Comparison of ENCODE assay signal across 10 cellular contexts in genomic region chr10:25061711-25062455, GRCh38. TPM values are rescaled to one million over a fixed set of nuclear protein-coding genes. Genes with fewer than 3 reads are reported as not detected.
DNase-seq lines count a peak whose midpoint lies in the region; ATAC-seq, FAIRE-seq and TF ChIP-seq lines count a peak whose summit lies in the region.
"Had no signal": no experiment of that assay in that cellular context is flagged by ENCODE, and none has a peak within 500 bp of the region (broad histone marks: within the 10 kb centered on the region; RNA-seq: fewer than 3 reads in every experiment).

No MANE protein-coding gene starts in this region.

- no peaks in the 10 kb centered on the region for H3K9me1 ChIP-seq in K562 (ENCODE audit: control insufficient read depth, insufficient read depth, low read length)

- H3K4me1 ChIP-seq in K562 (replicated peaks in 1 of 2; ENCODE audit: control insufficient read depth in 2 of 2, insufficient read depth in 2 of 2, low read length in 2 of 2) (peaks cover 20 to 49% of the 10 kb centered on the region in 2 experiments; a peak in 3 of 5 replicates), liver (ENCODE audit: control insufficient read depth in 4 of 4, insufficient read depth in 4 of 4, low read length in 3 of 4) (peaks cover 2 to 22% (median 3%) of the 10 kb centered on the region in 4 donors), upper lobe of right lung (no peaks in the 10 kb centered on the region)

- TF ChIP-seq EP300 in K562 (IDR thresholded peaks at IDR 0.05; ENCODE audit: low read length): no peak

- H3K27me3 ChIP-seq in K562 (ENCODE audit: control insufficient read depth in 2 of 2, insufficient read depth in 2 of 2, low read length in 2 of 2): no peaks in the 10 kb centered on the region
- no peaks in the 10 kb centered on the region for H3K27me3 ChIP-seq in liver (ENCODE audit: control insufficient read depth in 4 of 4, insufficient read depth in 4 of 4, low read length in 3 of 4)
- H3K27me3 ChIP-seq in upper lobe of right lung: no peaks in the 10 kb centered on the region

- H2AFZ ChIP-seq in K562 (ENCODE audit: low read depth, low read length): peak overlapping the region; percentile 94

- TF ChIP-seq CTCF in K562 (IDR thresholded peaks at IDR 0.05 in 2 of 3, conservative IDR thresholded peaks at IDR 0.05 in 1 of 3; ENCODE audit: insufficient read depth in 2 of 3, low read depth in 1 of 3, low read length in 3 of 3) (no peak), liver (IDR thresholded peaks at IDR 0.05; ENCODE audit: low read depth, low read length, missing input control) (no peak), upper lobe of right lung (IDR thresholded peaks at IDR 0.05) (no peak)

- POLR2A ChIA-PET in K562 (lab: Yijun Ruan, JAX): interaction anchor here (0.7 to 1.1 kb wide), 3 partner anchors 15 to 194 kb away, joined by 3 to 4 read pairs (median 3); no protein-coding TSS in a partner anchor

- H3K79me2 ChIP-seq in K562 (ENCODE audit: control insufficient read depth, insufficient read depth, low read length): no peaks in the 10 kb centered on the region

- peak; percentile 61 for FAIRE-seq in K562 (lab: Jason Lieb, UNC)

- H3K4me3 ChIP-seq in K562 (peak overlapping the region; percentile 14), liver (ENCODE audit: low read depth in 1 of 3, low read length in 3 of 3) (peak overlapping the region in 2 of 3 donors; percentile 32 to 59), upper lobe of right lung (no peak overlapping the region)

- TF ChIP-seq RAD21 in K562 (CRISPR knock-in tag; conservative IDR thresholded peaks at IDR 0.05 in 1 of 2, IDR thresholded peaks at IDR 0.05 in 1 of 2) (no peak), liver (IDR thresholded peaks at IDR 0.05) (no peak)

- no peak for TF ChIP-seq POLR2A in K562 (conservative IDR thresholded peaks at IDR 0.05)

- peak; percentile 26 for DNase-seq in stimulated activated CD4-positive, alpha-beta T cell treated with anti-CD3 and anti-CD28 coated beads, Interleukin-1b, Interleukin-23, amount 100 ng/mL, for 48 hours
- DNase-seq in stimulated activated CD4-positive, alpha-beta T cell treated with anti-CD3 and anti-CD28 coated beads, Interleukin-4, amount 100 ng/mL, for 24 hours: no peak
- peak; percentile 29 to 61 (median 35) for DNase-seq in K562 (ENCODE audit: extremely low read depth in 1 of 4, low spot score in 3 of 4)
- DNase-seq in upper lobe of right lung: no peak
- DNase-seq in NCI-H1417 (lab: John Stamatoyannopoulos, UW): no peak
- DNase-seq in NCI-H1930 (lab: John Stamatoyannopoulos, UW): no peak
- DNase-seq: NCI-H1694 had no signal

- peak overlapping the region; percentile 81 for H3K4me2 ChIP-seq in K562 (ENCODE audit: insufficient read depth, low read length)

- intact Hi-C loops in K562 (cut with micrococcal nuclease): no loop called here
- intact Hi-C loops in upper lobe of right lung (cut with DNase I): no loop called here

- peak overlapping the region; percentile 84 to 87 for H3K9ac ChIP-seq in K562 (ENCODE audit: insufficient read depth in 1 of 2, low read depth in 2 of 2, low read length in 2 of 2)
- peak overlapping the region; percentile 83 to 88 for H3K9ac ChIP-seq in liver (ENCODE audit: low read depth in 1 of 2, low read length in 2 of 2)

- CTCF ChIA-PET in K562 (lab: Yijun Ruan, JAX; ENCODE audit: low intra/inter-chr PET ratio): no interaction called here

- ATAC-seq in K562 (peak; percentile 32), upper lobe of right lung (no peak), HG03442 (IDR thresholded peaks at IDR 0.05; ENCODE audit: unreplicated experiment) (no peak)

- H3K27ac ChIP-seq in K562 (ENCODE audit: extremely low read depth, low read depth, low read length) (peak overlapping the region; percentile 85), liver (ENCODE audit: low read depth in 1 of 2, low read length in 2 of 2) (peak overlapping the region; percentile 91 to 98), upper lobe of right lung (peak overlapping the region; percentile 47)

- H3K9me3 ChIP-seq in K562 (replicated peaks; ENCODE audit: control insufficient read depth, insufficient read depth, low read depth, low read length) (no peaks in the 10 kb centered on the region), liver (ENCODE audit: control insufficient read depth in 4 of 4, low read length in 3 of 4) (no peaks in the 10 kb centered on the region), upper lobe of right lung (no peaks in the 10 kb centered on the region)

- 7% methylated on average over 11 of the region's 11 CpGs for WGBS in K562 (ENCODE audit: insufficient coverage, low coverage, missing lambda C conversion rate)
- WGBS in liver: 54% methylated on average over 11 of the region's 11 CpGs

- H4K20me1 ChIP-seq in K562 (replicated peaks; ENCODE audit: control insufficient read depth, insufficient read depth, low read length): no peaks in the 10 kb centered on the region

- BruUV-seq in K562 (replicated peaks; lab: Mats Ljungman, UMichigan): TSS peak; percentile 85

- no peaks in the 10 kb centered on the region for H3K36me3 ChIP-seq in K562 (ENCODE audit: control insufficient read depth, insufficient read depth, low read length)
- H3K36me3 ChIP-seq in liver (ENCODE audit: control insufficient read depth in 4 of 4, insufficient read depth in 3 of 4, low read depth in 1 of 4, low read length in 3 of 4): no peaks in the 10 kb centered on the region
- H3K36me3 ChIP-seq in upper lobe of right lung: no peaks in the 10 kb centered on the region

- in situ Hi-C loops in K562 (cut with MboI): no loop called here

TF ChIP-seq in K562, 482 proteins besides CTCF, POLR2A, EP300 and RAD21 (continues in another document):
- TF ChIP-seq ZNF740 (CRISPR knock-in tag; IDR thresholded peaks at IDR 0.05) (0 out of 2 replicates have a peak, but pooled peaks have one; percentile 45), ZNF740 (tag; IDR thresholded peaks at IDR 0.05) (no peak)

TF ChIP-seq in liver, 16 proteins besides CTCF, POLR2A, EP300 and RAD21 (continues in another document):
- TF ChIP-seq ATF3 (IDR thresholded peaks at IDR 0.05) (no peak), RXRA (IDR thresholded peaks at IDR 0.05) (no peak), YY1 (IDR thresholded peaks at IDR 0.05) (no peak), HNF4G (IDR thresholded peaks at IDR 0.05) (no peak), EGR1 (IDR thresholded peaks at IDR 0.05; ENCODE audit: low read depth in 2 of 2) (no peak), MAX (IDR thresholded peaks at IDR 0.05) (no peak), TAF1 (conservative IDR thresholded peaks at IDR 0.05) (no peak)

RNA-seq across cellular contexts. Expression of gene THNSL1, which starts 45.5 kb away (rescaled TPM):
- total RNA-seq in K562 (2011; cell fraction: chromatin; rRNA removed; ENCODE audit: low replicate concordance): 1.1 and 3.9 TPM in 2 replicates
- total RNA-seq in K562 (2011; cell fraction: nucleolus; rRNA removed): 0.33 and 0.92 TPM in 2 replicates
- 1.5 and 2.0 TPM in 2 replicates for total RNA-seq in K562 (2011; cell fraction: nucleoplasm; rRNA removed)
- total RNA-seq in K562 (2014; rRNA removed): 3.2 and 4.7 TPM in 2 replicates
- 8.6 and 8.9 TPM in 2 replicates for total RNA-seq in K562 (2014; rRNA removed; fragmentation: Illumina TruSeq; extraction: Trizol)
- 5.8 and 6.3 TPM in 2 replicates for total RNA-seq in K562 (2015; rRNA removed; fragmentation: Illumina TruSeq; extraction: Trizol)
- 6.2 and 6.4 TPM in 2 replicates for total RNA-seq in K562 (2021)
- 6.0 and 7.5 TPM in 2 replicates for polyA plus RNA-seq in K562 (2011; rRNA removed)
- 1.3 and 2.5 TPM in 2 replicates for polyA plus RNA-seq in K562 (2011; cell fraction: cytosol; rRNA removed)
- 1.4 and 2.0 TPM in 2 replicates for polyA plus RNA-seq in K562 (2011; cell fraction: nucleus; rRNA removed)
- polyA plus RNA-seq in K562 (2012): 3.5 and 5.3 TPM in 2 replicates
- polyA plus RNA-seq in K562 (2014; fragmentation: Illumina TruSeq; extraction: Trizol): 6.4 and 7.0 TPM in 2 replicates
- 1 to 10 TPM; 5.9 to 7.6 TPM for polyA plus RNA-seq in K562 (2014; fragmentation: Nextera tagmentation; extraction: Ambion mirVana)
- polyA plus RNA-seq in K562 (2014; rRNA removed): 4.2 and 4.5 TPM in 2 replicates
- 6.9 and 9.7 TPM in 2 replicates for polyA minus RNA-seq in K562 (2011; rRNA and poly(A)+ RNA removed)
- polyA minus RNA-seq in K562 (2011; cell fraction: cytosol; rRNA and poly(A)+ RNA removed): 2.4 and 3.3 TPM in 2 replicates
- 1.3 and 3.0 TPM in 2 replicates for polyA minus RNA-seq in K562 (2011; cell fraction: nucleus; rRNA and poly(A)+ RNA removed)
- 1 to 10 TPM; 8.0 to 8.2 TPM for total RNA-seq in liver
- polyA plus RNA-seq in liver: 1 to 10 TPM; 5.0 to 7.5 TPM
- total RNA-seq in upper lobe of right lung: 3.0 TPM

RNA-seq across cellular contexts. Expression of gene ENKUR, which starts 45.9 kb away (rescaled TPM):
- 0.25 and 0.79 TPM in 2 replicates for total RNA-seq in K562 (2011; cell fraction: chromatin; rRNA removed; ENCODE audit: low replicate concordance)
- total RNA-seq in K562 (2011; cell fraction: nucleolus; rRNA removed): 0.13 TPM in 1 of 2 replicates, not detected in the other
- total RNA-seq in K562 (2011; cell fraction: nucleoplasm; rRNA removed): 0.61 TPM in 1 of 2 replicates, not detected in the other
- total RNA-seq in K562 (2014; rRNA removed) (0.12 and 0.14 TPM in 2 replicates), K562 (2014; rRNA removed; fragmentation: Illumina TruSeq; extraction: Trizol) (0.06 and 0.25 TPM in 2 replicates), K562 (2015; rRNA removed; fragmentation: Illumina TruSeq; extraction: Trizol) (0.11 TPM in 2 replicates), K562 (2021) (0.09 and 0.20 TPM in 2 replicates), liver (under 1 TPM; 0.08 to 0.14 TPM), upper lobe of right lung (0.49 TPM)
- polyA plus RNA-seq in K562 (2011; rRNA removed) (0.19 and 0.46 TPM in 2 replicates), K562 (2014; fragmentation: Illumina TruSeq; extraction: Trizol) (0.21 TPM in 1 of 2 replicates, not detected in the other), K562 (2014; fragmentation: Nextera tagmentation; extraction: Ambion mirVana) (under 1 TPM; 0.06 to 0.07 TPM), K562 (2014; rRNA removed) (0.28 TPM in 1 of 2 replicates, not detected in the other), liver (under 1 TPM; 0.13 to 0.15 TPM)
- polyA plus RNA-seq in K562 (2011; cell fraction: cytosol; rRNA removed): 0.03 and 0.09 TPM in 2 replicates
- 0.14 and 0.15 TPM in 2 replicates for polyA plus RNA-seq in K562 (2011; cell fraction: nucleus; rRNA removed)
- 0.14 and 0.23 TPM in 2 replicates for polyA plus RNA-seq in K562 (2012)
- 0.21 and 0.28 TPM in 2 replicates for polyA minus RNA-seq in K562 (2011; rRNA and poly(A)+ RNA removed)
- polyA minus RNA-seq in K562 (2011; cell fraction: cytosol; rRNA and poly(A)+ RNA removed): not detected in 2 replicates
- polyA minus RNA-seq in K562 (2011; cell fraction: nucleus; rRNA and poly(A)+ RNA removed): 0.22 TPM in 1 of 2 replicates, not detected in the other
- total RNA-seq: T-helper 2 cell treated with Interferon-gamma antibody and Interleukin-4, amounts not matched to agents 100 ng/mL and 5 ng/mL, for 36 hours had no signal

Comparison
In these comparisons a context has a peak if more than half of its experiments do, and no peak if none do; other contexts are left out.
1. DNase-seq: peak in stimulated activated CD4-positive, alpha-beta T cell treated with anti-CD3 and anti-CD28 coated beads, Interleukin-1b, Interleukin-23, amount 100 ng/mL, for 48 hours (single experiment) and K562 (4 of 4); none in stimulated activated CD4-positive, alpha-beta T cell treated with anti-CD3 and anti-CD28 coated beads, Interleukin-4, amount 100 ng/mL, for 24 hours (single experiment), upper lobe of right lung (single experiment), NCI-H1417 (0 of 3) and NCI-H1930 (0 of 2).
2. Peak in every context shown above with its lines, with median percentiles within 50 percentile points of each other: H3K27ac ChIP-seq.